ENCODE assay signal across 1 cellular context in the genomic region with DNA sequence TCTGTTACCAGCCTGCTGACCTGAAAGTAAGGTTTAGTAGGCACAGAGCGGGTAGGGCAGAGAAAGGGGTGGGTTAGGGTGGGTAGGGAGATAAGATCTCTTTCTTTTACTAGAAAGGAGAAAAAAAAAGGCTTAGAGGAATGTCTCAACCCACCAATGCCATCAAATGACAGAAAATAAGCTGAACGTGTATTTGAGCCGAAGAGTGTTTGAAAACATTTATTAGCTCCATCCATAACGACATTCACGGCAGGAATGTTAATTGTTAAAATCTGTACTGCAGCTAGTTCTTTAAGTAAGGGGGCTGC.
TF ChIP-seq lines count a peak whose summit lies in the region.

No MANE protein-coding gene starts in this region.

TF ChIP-seq in HCT116, 20 proteins besides CTCF, POLR2A, EP300 and RAD21 (continued from another document):
- TF ChIP-seq, protein P1, sequence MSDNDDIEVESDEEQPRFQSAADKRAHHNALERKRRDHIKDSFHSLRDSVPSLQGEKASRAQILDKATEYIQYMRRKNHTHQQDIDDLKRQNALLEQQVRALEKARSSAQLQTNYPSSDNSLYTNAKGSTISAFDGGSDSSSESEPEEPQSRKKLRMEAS (IDR thresholded peaks at IDR 0.05), result no peak
- TF ChIP-seq EZH2 (IDR thresholded peaks at IDR 0.05) (no peak), SP1 (IDR thresholded peaks at IDR 0.05; ENCODE audit: low read depth) (no peak), JUND (IDR thresholded peaks at IDR 0.05) (no peak)
